8 cellular contexts compared by ENCODE assay signal in the genomic region with DNA sequence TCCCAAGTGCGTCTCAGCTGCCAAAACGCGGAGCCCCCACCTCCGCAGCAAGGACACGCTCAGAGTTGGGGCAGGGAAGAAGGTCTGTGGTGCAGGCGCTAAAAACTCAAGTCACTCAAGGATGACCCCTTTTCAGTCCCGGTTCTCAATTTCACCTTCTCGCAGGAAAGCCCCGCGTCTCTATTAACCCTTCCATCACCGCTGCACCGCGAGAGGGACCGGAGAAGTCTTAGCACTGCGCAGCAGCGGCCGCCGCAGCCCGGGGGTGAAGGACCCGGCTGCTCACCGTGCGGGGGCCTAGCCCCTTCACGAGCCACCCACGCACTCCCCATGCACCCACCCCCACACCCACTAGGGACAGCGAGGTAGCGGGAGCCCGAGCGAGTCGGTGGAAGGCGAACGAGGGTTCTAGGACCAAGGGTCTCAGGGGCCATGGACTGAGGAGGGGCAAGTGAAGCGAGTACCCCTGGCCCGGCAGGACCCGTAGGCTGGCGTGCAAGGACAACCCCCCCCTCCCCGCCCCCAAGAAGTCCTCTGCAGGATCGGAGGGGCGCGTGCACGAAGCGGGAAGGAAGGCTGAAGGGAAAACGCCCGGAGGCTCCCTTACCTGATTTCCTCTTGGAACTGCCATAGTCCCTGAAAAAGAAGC.
DNase-seq lines count a peak whose midpoint lies in the region; ATAC-seq and TF ChIP-seq lines count a peak whose summit lies in the region.

No MANE protein-coding gene starts in this region.

- no peaks in the 10 kb centered on the region for H3K79me2 ChIP-seq in ACC112 (ENCODE audit: control insufficient read depth, insufficient read depth, low read length, unreplicated experiment)

- H3K27me3 Mint-ChIP-seq in WTC11 (ENCODE audit: low read depth) = peaks cover 41% of the 10 kb centered on the region

- H3K4me3 ChIP-seq in ACC112 (ENCODE audit: low read depth, low read length) (peak overlapping the region; percentile 75), iPS-20b (ENCODE audit: low read length) (peak overlapping the region; percentile 74), uterus (peak overlapping the region; percentile 28 to 44), A673 (ENCODE audit: low read depth, low read length, poor library complexity, severe bottlenecking) (no peak overlapping the region)

- H3K36me3 ChIP-seq in ACC112 (ENCODE audit: insufficient read depth, low read length) (no peaks in the 10 kb centered on the region), iPS-20b (ENCODE audit: insufficient read depth, low read depth, low read length) (no peaks in the 10 kb centered on the region), uterus (no peaks in the 10 kb centered on the region), A673 (ENCODE audit: insufficient read depth, low read length, poor library complexity, severe bottlenecking) (no peaks in the 10 kb centered on the region)

- no peaks in the 10 kb centered on the region for H3K9me3 Mint-ChIP-seq in WTC11

- no TSS peak for BruUV-seq in A673 (replicated peaks; lab: Mats Ljungman, UMichigan)

- TF ChIP-seq POLR2A in uterus (IDR thresholded peaks at IDR 0.05) = no peak

- DNase-seq in WTC11 (ENCODE audit: low spot score) (peak; percentile 53), uterus (no peak), A673 (ENCODE audit: low spot score) (no peak), H4 (ENCODE audit: low spot score) (no peak)

- H3K9me3 ChIP-seq in iPS-20b (ENCODE audit: insufficient read depth, low read depth, low read length) (no peaks in the 10 kb centered on the region), uterus (no peaks in the 10 kb centered on the region), A673 (ENCODE audit: low read depth, low read length, poor library complexity, severe bottlenecking) (no peaks in the 10 kb centered on the region)

- no peak overlapping the region for H3K27ac Mint-ChIP-seq in WTC11

- TF ChIP-seq CTCF in WTC11 (IDR thresholded peaks at IDR 0.05) (no peak), uterus (IDR thresholded peaks at IDR 0.05) (no peak), A673 (conservative IDR thresholded peaks at IDR 0.05; ENCODE audit: low read depth, low read length) (no peak)

- no peak overlapping the region for H3K9ac ChIP-seq in iPS-20b (ENCODE audit: low read depth, low read length)

- H3K36me3 Mint-ChIP-seq in WTC11 = no peaks in the 10 kb centered on the region

- H3K4me1 ChIP-seq in ACC112 (ENCODE audit: control insufficient read depth, insufficient read depth, low read length, unreplicated experiment) (peaks cover 36% of the 10 kb centered on the region), iPS-20b (ENCODE audit: insufficient read depth, low read length) (peaks cover 20% of the 10 kb centered on the region; the same call in 1 of the 2 replicates), uterus (no peaks in the 10 kb centered on the region), A673 (ENCODE audit: insufficient read depth, low read length, poor library complexity, severe bottlenecking) (peaks cover 31% of the 10 kb centered on the region)

- H3K27me3 ChIP-seq in ACC112 (ENCODE audit: insufficient read depth, low read length) = no peaks in the 10 kb centered on the region
- H3K27me3 ChIP-seq in iPS-20b (ENCODE audit: insufficient read depth, low read length) = peaks cover 64% of the 10 kb centered on the region
- H3K27me3 ChIP-seq in uterus = no peaks in the 10 kb centered on the region
- H3K27me3 ChIP-seq in A673 (replicated peaks; ENCODE audit: insufficient read depth, low read depth, low read length, poor library complexity) = no peaks in the 10 kb centered on the region

- ATAC-seq in GM18861 (IDR thresholded peaks at IDR 0.05; ENCODE audit: unreplicated experiment) (peak; percentile 48), HG02970 (IDR thresholded peaks at IDR 0.05; ENCODE audit: low FRiP score, unreplicated experiment) (peak; percentile 52), WTC11 (peak; percentile 14)

- CTCF ChIA-PET in WTC11 (lab: Charles Lee) = interaction anchor here (0.6 to 1.6 kb wide), 4 partner anchors 11 to 100 kb away, joined by 3 to 8 read pairs (median 4); no protein-coding TSS in a partner anchor
- CTCF ChIA-PET in A673 (lab: Charles Lee) = no interaction called here

- POLR2A ChIA-PET in WTC11 (lab: Charles Lee) = interaction anchor here (0.7 kb wide), 1 partner anchor 154 kb away, joined by 5 read pairs; no protein-coding TSS in a partner anchor
- POLR2A ChIA-PET in A673 (lab: Charles Lee; ENCODE audit: low non-redundant PET) = no interaction called here

- H2AFZ ChIP-seq in ACC112 (ENCODE audit: low read length, unreplicated experiment) = no peak overlapping the region

- H3K4me1 Mint-ChIP-seq in WTC11 = peaks cover 26% of the 10 kb centered on the region

- H3K4me3 Mint-ChIP-seq in WTC11 = peak overlapping the region; percentile 61

- no peak overlapping the region for H3K27ac ChIP-seq in ACC112 (ENCODE audit: low read depth, low read length)
- no peak overlapping the region for H3K27ac ChIP-seq in iPS-20b (ENCODE audit: low read length)
- H3K27ac ChIP-seq in uterus = peak overlapping the region; percentile 63
- no peak overlapping the region for H3K27ac ChIP-seq in A673 (ENCODE audit: low read depth, low read length, poor library complexity, severe bottlenecking)

- intact Hi-C loops in uterus (cut with DNase I; ENCODE audit: low total_unique reads) = no loop called here
- intact Hi-C loops in A673 (cut with micrococcal nuclease; ENCODE audit: unreplicated experiment) = no loop called here

TF ChIP-seq in WTC11, 78 proteins besides CTCF, POLR2A, EP300 and RAD21:
- TF ChIP-seq, protein P1, sequence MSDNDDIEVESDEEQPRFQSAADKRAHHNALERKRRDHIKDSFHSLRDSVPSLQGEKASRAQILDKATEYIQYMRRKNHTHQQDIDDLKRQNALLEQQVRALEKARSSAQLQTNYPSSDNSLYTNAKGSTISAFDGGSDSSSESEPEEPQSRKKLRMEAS (CRISPR knock-in tag; IDR thresholded peaks at IDR 0.05) = 0 out of 2 replicates have a peak, but pooled peaks have one; percentile 4
- no peak for TF ChIP-seq FOXP1 (CRISPR knock-in tag; IDR thresholded peaks at IDR 0.05; ENCODE audit: borderline replicate concordance)
- TF ChIP-seq, protein P2, sequence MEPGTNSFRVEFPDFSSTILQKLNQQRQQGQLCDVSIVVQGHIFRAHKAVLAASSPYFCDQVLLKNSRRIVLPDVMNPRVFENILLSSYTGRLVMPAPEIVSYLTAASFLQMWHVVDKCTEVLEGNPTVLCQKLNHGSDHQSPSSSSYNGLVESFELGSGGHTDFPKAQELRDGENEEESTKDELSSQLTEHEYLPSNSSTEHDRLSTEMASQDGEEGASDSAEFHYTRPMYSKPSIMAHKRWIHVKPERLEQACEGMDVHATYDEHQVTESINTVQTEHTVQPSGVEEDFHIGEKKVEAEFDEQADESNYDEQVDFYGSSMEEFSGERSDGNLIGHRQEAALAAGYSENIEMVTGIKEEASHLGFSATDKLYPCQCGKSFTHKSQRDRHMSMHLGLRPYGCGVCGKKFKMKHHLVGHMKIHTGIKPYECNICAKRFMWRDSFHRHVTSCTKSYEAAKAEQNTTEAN (CRISPR knock-in tag; IDR thresholded peaks at IDR 0.05) = 0 out of 2 replicates have a peak, but pooled peaks have one; percentile 29

Comparison
In these comparisons a context has a peak if more than half of its experiments do, and no peak if none do; other contexts are left out.
1. H3K27ac ChIP-seq: peak in uterus (2 of 2); none in ACC112 (single experiment), iPS-20b (single experiment) and A673 (single experiment).
2. Peak in every context shown above with its lines, with median percentiles within 50 percentile points of each other: ATAC-seq.